In genomic region chr12:113747048-113747447, GRCh38 we compare ENCODE assay signal across 1 cellular context.
TF ChIP-seq lines count a peak whose summit lies in the region.

No MANE protein-coding gene starts in this region.

TF ChIP-seq in HEK293, 187 proteins besides CTCF, POLR2A, EP300 and RAD21 (continued from another document and continues in another):
- TF ChIP-seq ZNF280D (tag by site-specific recombination; IDR thresholded peaks at IDR 0.05) (no peak), ZNF37A (tag by site-specific recombination; IDR thresholded peaks at IDR 0.05) (no peak), SP7 (tag by site-specific recombination; IDR thresholded peaks at IDR 0.05) (no peak), YY1 (tag by site-specific recombination; IDR thresholded peaks at IDR 0.05) (peak; percentile 34; the same call in 1 of the 2 replicates), BCL11A (tag by site-specific recombination; IDR thresholded peaks at IDR 0.05; ENCODE audit: low read depth) (no peak), ZNF175 (tag by site-specific recombination; IDR thresholded peaks at IDR 0.05) (no peak), SETDB1 (IDR thresholded peaks at IDR 0.05; ENCODE audit: insufficient read length, low read length) (peak; percentile 42), TRIM28 (IDR thresholded peaks at IDR 0.05; ENCODE audit: borderline replicate concordance, low read length) (no peak), ZNF518A (tag by site-specific recombination; conservative IDR thresholded peaks at IDR 0.05; ENCODE audit: low read depth) (peak; percentile 68), ZNF248 (tag by site-specific recombination; IDR thresholded peaks at IDR 0.05) (no peak), OSR2 (tag by site-specific recombination; IDR thresholded peaks at IDR 0.05) (no peak), KLF7 (tag by site-specific recombination; IDR thresholded peaks at IDR 0.05; ENCODE audit: borderline replicate concordance) (no peak), SP2 (tag by site-specific recombination; IDR thresholded peaks at IDR 0.05) (0 out of 2 replicates have a peak, but pooled peaks have one; percentile 9), PRDM2 (tag by site-specific recombination; IDR thresholded peaks at IDR 0.05; ENCODE audit: borderline replicate concordance) (no peak), EGR2 (tag by site-specific recombination; IDR thresholded peaks at IDR 0.05; ENCODE audit: low read depth) (no peak), ZNF660 (tag by site-specific recombination; IDR thresholded peaks at IDR 0.05) (0 out of 2 replicates have a peak, but pooled peaks have one; percentile 38), ZNF416 (tag by site-specific recombination; IDR thresholded peaks at IDR 0.05) (peak; percentile 53; the same call in 1 of the 2 replicates), ZNF266 (tag by site-specific recombination; IDR thresholded peaks at IDR 0.05; ENCODE audit: low read depth) (no peak), IKZF3 (tag by site-specific recombination; IDR thresholded peaks at IDR 0.05) (no peak), ZBTB21 (tag by site-specific recombination; IDR thresholded peaks at IDR 0.05) (no peak), ZXDB (tag by site-specific recombination; IDR thresholded peaks at IDR 0.05) (no peak), ZNF785 (tag by site-specific recombination; IDR thresholded peaks at IDR 0.05) (no peak), ZNF24 (tag by site-specific recombination; IDR thresholded peaks at IDR 0.05) (0 out of 2 replicates have a peak, but pooled peaks have one; percentile 41), GLI2 (tag by site-specific recombination; IDR thresholded peaks at IDR 0.05; ENCODE audit: borderline replicate concordance, low read depth) (no peak), ZNF132 (tag by site-specific recombination; IDR thresholded peaks at IDR 0.05; ENCODE audit: borderline replicate concordance) (no peak)
- TF ChIP-seq, protein P1, sequence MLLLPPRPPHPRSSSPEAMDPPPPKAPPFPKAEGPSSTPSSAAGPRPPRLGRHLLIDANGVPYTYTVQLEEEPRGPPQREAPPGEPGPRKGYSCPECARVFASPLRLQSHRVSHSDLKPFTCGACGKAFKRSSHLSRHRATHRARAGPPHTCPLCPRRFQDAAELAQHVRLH (tag by site-specific recombination; IDR thresholded peaks at IDR 0.05): 0 out of 2 replicates have a peak, but pooled peaks have one; percentile 15
- TF ChIP-seq, protein P2, sequence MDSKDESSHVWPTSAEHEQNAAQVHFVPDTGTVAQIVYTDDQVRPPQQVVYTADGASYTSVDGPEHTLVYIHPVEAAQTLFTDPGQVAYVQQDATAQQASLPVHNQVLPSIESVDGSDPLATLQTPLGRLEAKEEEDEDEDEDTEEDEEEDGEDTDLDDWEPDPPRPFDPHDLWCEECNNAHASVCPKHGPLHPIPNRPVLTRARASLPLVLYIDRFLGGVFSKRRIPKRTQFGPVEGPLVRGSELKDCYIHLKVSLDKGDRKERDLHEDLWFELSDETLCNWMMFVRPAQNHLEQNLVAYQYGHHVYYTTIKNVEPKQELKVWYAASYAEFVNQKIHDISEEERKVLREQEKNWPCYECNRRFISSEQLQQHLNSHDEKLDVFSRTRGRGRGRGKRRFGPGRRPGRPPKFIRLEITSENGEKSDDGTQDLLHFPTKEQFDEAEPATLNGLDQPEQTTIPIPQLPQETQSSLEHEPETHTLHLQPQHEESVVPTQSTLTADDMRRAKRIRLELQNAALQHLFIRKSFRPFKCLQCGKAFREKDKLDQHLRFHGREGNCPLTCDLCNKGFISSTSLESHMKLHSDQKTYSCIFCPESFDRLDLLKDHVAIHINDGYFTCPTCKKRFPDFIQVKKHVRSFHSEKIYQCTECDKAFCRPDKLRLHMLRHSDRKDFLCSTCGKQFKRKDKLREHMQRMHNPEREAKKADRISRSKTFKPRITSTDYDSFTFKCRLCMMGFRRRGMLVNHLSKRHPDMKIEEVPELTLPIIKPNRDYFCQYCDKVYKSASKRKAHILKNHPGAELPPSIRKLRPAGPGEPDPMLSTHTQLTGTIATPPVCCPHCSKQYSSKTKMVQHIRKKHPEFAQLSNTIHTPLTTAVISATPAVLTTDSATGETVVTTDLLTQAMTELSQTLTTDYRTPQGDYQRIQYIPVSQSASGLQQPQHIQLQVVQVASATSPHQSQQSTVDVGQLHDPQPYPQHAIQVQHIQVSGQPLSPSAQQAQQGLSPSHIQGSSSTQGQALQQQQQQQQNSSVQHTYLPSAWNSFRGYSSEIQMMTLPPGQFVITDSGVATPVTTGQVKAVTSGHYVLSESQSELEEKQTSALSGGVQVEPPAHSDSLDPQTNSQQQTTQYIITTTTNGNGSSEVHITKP (tag by site-specific recombination; IDR thresholded peaks at IDR 0.05): peak; percentile 21; the same call in 1 of the 2 replicates
- TF ChIP-seq, protein P3, sequence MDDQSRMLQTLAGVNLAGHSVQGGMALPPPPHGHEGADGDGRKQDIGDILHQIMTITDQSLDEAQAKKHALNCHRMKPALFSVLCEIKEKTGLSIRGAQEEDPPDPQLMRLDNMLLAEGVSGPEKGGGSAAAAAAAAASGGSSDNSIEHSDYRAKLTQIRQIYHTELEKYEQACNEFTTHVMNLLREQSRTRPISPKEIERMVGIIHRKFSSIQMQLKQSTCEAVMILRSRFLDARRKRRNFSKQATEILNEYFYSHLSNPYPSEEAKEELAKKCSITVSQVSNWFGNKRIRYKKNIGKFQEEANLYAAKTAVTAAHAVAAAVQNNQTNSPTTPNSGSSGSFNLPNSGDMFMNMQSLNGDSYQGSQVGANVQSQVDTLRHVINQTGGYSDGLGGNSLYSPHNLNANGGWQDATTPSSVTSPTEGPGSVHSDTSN (CRISPR knock-in tag; IDR thresholded peaks at IDR 0.05): no peak
- TF ChIP-seq, protein P4, sequence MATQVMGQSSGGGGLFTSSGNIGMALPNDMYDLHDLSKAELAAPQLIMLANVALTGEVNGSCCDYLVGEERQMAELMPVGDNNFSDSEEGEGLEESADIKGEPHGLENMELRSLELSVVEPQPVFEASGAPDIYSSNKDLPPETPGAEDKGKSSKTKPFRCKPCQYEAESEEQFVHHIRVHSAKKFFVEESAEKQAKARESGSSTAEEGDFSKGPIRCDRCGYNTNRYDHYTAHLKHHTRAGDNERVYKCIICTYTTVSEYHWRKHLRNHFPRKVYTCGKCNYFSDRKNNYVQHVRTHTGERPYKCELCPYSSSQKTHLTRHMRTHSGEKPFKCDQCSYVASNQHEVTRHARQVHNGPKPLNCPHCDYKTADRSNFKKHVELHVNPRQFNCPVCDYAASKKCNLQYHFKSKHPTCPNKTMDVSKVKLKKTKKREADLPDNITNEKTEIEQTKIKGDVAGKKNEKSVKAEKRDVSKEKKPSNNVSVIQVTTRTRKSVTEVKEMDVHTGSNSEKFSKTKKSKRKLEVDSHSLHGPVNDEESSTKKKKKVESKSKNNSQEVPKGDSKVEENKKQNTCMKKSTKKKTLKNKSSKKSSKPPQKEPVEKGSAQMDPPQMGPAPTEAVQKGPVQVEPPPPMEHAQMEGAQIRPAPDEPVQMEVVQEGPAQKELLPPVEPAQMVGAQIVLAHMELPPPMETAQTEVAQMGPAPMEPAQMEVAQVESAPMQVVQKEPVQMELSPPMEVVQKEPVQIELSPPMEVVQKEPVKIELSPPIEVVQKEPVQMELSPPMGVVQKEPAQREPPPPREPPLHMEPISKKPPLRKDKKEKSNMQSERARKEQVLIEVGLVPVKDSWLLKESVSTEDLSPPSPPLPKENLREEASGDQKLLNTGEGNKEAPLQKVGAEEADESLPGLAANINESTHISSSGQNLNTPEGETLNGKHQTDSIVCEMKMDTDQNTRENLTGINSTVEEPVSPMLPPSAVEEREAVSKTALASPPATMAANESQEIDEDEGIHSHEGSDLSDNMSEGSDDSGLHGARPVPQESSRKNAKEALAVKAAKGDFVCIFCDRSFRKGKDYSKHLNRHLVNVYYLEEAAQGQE (tag by site-specific recombination; IDR thresholded peaks at IDR 0.05): no peak
